15 cellular contexts compared by ENCODE assay signal in genomic region chr13:23516190-23516589, GRCh38. TPM values are rescaled to one million over a fixed set of nuclear protein-coding genes. Genes with fewer than 3 reads are reported as not detected.
DNase-seq lines count a peak whose midpoint lies in the region; TF ChIP-seq lines count a peak whose summit lies in the region.
"Had no signal": no experiment of that assay in that cellular context is flagged by ENCODE, and none has a peak within 500 bp of the region (broad histone marks: within the 10 kb centered on the region; RNA-seq: fewer than 3 reads in every experiment).

No MANE protein-coding gene starts in this region.

- H3K27ac ChIP-seq in hepatocyte: peak overlapping the region; percentile 42
- H3K27ac ChIP-seq: HL-60 had no signal

- H3K9me2 ChIP-seq in hepatocyte (replicated peaks; ENCODE audit: insufficient read depth): no peaks in the 10 kb centered on the region

- no peaks in the 10 kb centered on the region for H3K36me3 Mint-ChIP-seq in type B pancreatic cell

- TF ChIP-seq CTCF in hepatocyte (IDR thresholded peaks at IDR 0.05; ENCODE audit: poor library complexity): no peak
- no peak for TF ChIP-seq CTCF in type B pancreatic cell (conservative IDR thresholded peaks at IDR 0.05)
- no peak for TF ChIP-seq CTCF in GM10266 (IDR thresholded peaks at IDR 0.05; ENCODE audit: control insufficient read depth, insufficient read depth, low read depth, missing control alignments)

- no peaks in the 10 kb centered on the region for H3K27me3 ChIP-seq in hepatocyte

- H3K9me3 Mint-ChIP-seq in type B pancreatic cell: peaks cover 11% of the 10 kb centered on the region
- H3K9me3 Mint-ChIP-seq: CD4-positive, alpha-beta T cell; GM23338 had no signal

- no peaks in the 10 kb centered on the region for H3K36me3 ChIP-seq in hepatocyte (replicated peaks; ENCODE audit: insufficient read depth, low read depth)

- H3K4me3 Mint-ChIP-seq in type B pancreatic cell: peak overlapping the region; percentile 4
- H3K4me3 Mint-ChIP-seq: B cell; CD4-positive, alpha-beta T cell; GM23338 had no signal

- DNase-seq in NCI-H82 (lab: John Stamatoyannopoulos, UW) (peak; percentile 48), astrocyte of the hippocampus (ENCODE audit: low read depth, low spot score) (peak; percentile 66), hepatocyte (ENCODE audit: low spot score) (no peak), type B pancreatic cell (ENCODE audit: extremely low spot score, unreplicated experiment) (no peak), GM10266 (ENCODE audit: extremely low spot score) (no peak), activated gamma-delta T cell (lab: John Stamatoyannopoulos, UW) (no peak), T-helper 9 cell (no peak)
- DNase-seq: CD4-positive, alpha-beta T cell; EL; NCI-H1105 treated with DMSO at 0.1 percent for 48 hours; NCI-H187 treated with DMSO at 0.1 percent for 48 hours; NCI-H748 treated with DMSO at 0.1 percent for 48 hours had no signal

- H4K20me1 ChIP-seq in hepatocyte (ENCODE audit: insufficient read depth, poor library complexity, severe bottlenecking): no peaks in the 10 kb centered on the region

- no peak overlapping the region for H3K27ac Mint-ChIP-seq in type B pancreatic cell
- H3K27ac Mint-ChIP-seq: B cell; CD4-positive, alpha-beta T cell; GM23338 had no signal

- no peaks in the 10 kb centered on the region for H3K27me3 Mint-ChIP-seq in type B pancreatic cell

- H3K9me3 ChIP-seq in hepatocyte (ENCODE audit: low read depth): no peaks in the 10 kb centered on the region

- peaks cover 45% of the 10 kb centered on the region for H3K4me1 Mint-ChIP-seq in type B pancreatic cell (ENCODE audit: unreplicated experiment)
- H3K4me1 Mint-ChIP-seq: B cell had no signal

- no peaks in the 10 kb centered on the region for H3K4me1 ChIP-seq in hepatocyte (ENCODE audit: insufficient read depth)

- no peak overlapping the region for H2AFZ ChIP-seq in hepatocyte
- H2AFZ ChIP-seq: GM23338 had no signal

- peak overlapping the region; percentile 8 for H3K4me2 ChIP-seq in hepatocyte
- H3K4me2 ChIP-seq: GM23338 had no signal

- H3K4me3 ChIP-seq in hepatocyte: no peak overlapping the region
- H3K4me3 ChIP-seq: GM23338 had no signal

- H3K79me2 ChIP-seq in hepatocyte: no peaks in the 10 kb centered on the region

- 32% methylated on average over 3 of the region's 3 CpGs for WGBS in hepatocyte (ENCODE audit: low lambda C conversion rate, missing lambda C conversion rate)

RNA-seq across cellular contexts. Expression of gene TNFRSF19, which starts 54.0 kb away (rescaled TPM):
- total RNA-seq in hepatocyte (22.7 and 25.3 TPM in 2 replicates), type B pancreatic cell (ENCODE audit: low replicate concordance) (60.6 and 64.4 TPM in 2 replicates)
- polyA plus RNA-seq in hepatocyte: 13.9 and 19.8 TPM in 2 replicates
- total RNA-seq: B cell; CD4-positive, alpha-beta T cell had no signal

Comparison
In these comparisons a context has a peak if more than half of its experiments do, and no peak if none do; other contexts are left out.
1. DNase-seq: peak in NCI-H82 (single experiment) and astrocyte of the hippocampus (single experiment); none in hepatocyte (single experiment), type B pancreatic cell (single experiment), GM10266 (single experiment), activated gamma-delta T cell (single experiment) and T-helper 9 cell (single experiment).